9 cellular contexts compared by ENCODE assay signal in the genomic region with DNA sequence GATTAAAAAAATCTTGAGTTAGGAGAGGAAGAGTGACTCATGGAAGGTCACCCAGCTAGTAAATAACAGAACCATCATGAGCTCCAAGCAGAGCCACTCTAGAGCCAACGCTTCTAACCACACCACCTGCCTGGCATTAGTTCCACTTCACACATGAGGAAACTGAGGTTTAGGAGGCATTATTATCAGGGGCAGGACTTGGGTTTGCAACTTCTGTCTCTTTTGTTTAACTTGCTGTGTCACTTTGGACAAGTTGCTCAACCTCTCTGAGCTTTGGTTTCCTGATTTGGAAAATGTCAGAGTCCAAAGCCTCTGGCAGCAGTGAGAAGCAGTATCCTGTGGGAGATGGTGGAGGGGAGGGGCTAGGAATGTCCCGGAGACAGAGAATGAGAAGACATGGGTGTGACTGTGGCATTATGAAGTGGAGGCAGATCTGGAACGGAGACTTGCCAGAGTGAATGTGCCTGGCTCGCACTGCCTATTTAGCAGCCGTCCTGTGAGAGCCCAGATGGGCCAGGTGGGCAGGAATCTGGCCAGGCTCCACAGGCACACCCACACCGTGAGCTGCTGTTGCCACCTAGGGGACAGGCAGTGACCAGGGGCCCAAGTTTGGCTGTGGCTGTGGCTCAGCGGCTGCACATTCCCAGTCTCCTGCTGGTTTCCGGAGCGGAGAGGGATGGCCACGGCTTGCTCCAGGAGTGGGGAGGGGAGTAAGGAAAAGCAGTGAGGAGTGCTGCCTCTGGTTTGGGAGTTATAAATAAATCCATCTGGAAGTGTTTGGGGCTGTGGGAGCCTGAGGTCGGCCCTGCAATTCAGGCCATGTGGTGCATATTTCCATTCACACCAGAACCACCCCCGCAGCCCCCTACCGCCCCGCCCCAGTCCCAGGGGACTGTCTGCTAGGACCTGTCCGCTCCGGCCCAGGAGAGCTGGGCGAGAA.
DNase-seq lines count a peak whose midpoint lies in the region; ATAC-seq and TF ChIP-seq lines count a peak whose summit lies in the region.
"Had no signal": no experiment of that assay in that cellular context is flagged by ENCODE, and none has a peak within 500 bp of the region (broad histone marks: within the 10 kb centered on the region; RNA-seq: fewer than 3 reads in every experiment).

No MANE protein-coding gene starts in this region.

- H3K79me1 ChIP-seq in mesenchymal stem cell (replicated peaks; ENCODE audit: low read length, poor library complexity, severe bottlenecking): peaks cover 1% of the 10 kb centered on the region

- TF ChIP-seq CTCF in A673 (conservative IDR thresholded peaks at IDR 0.05; ENCODE audit: low read depth, low read length): no peak

- peak overlapping the region; percentile 43 to 77 for H3K18ac ChIP-seq in mesenchymal stem cell (ENCODE audit: low read depth in 1 of 2, low read length in 2 of 2)

- H2BK5ac ChIP-seq in mesenchymal stem cell (ENCODE audit: low read depth, low read length, poor library complexity, severe bottlenecking): no peak overlapping the region

- no peaks in the 10 kb centered on the region for H3K9me3 ChIP-seq in A673 (ENCODE audit: low read depth, low read length, poor library complexity, severe bottlenecking)
- no peaks in the 10 kb centered on the region; the same call in none of the 2 replicates for H3K9me3 ChIP-seq in HUES48 (ENCODE audit: control insufficient read depth, insufficient read depth, low read length)
- no peaks in the 10 kb centered on the region for H3K9me3 ChIP-seq in mesenchymal stem cell (ENCODE audit: control insufficient read depth, low read length)

- BruUV-seq in A673 (replicated peaks; lab: Mats Ljungman, UMichigan): no TSS peak

- no peak for ATAC-seq in GM19351 (IDR thresholded peaks at IDR 0.05; ENCODE audit: unreplicated experiment)

- H3K27ac ChIP-seq in A673 (ENCODE audit: low read depth, low read length, poor library complexity, severe bottlenecking) (no peak overlapping the region), HUES48 (ENCODE audit: low read depth, low read length) (peak overlapping the region; percentile 69), mesenchymal stem cell (ENCODE audit: low read length, poor library complexity, severe bottlenecking) (no peak overlapping the region)

- 4% methylated on average over 7 of the region's 17 CpGs for WGBS in mesenchymal stem cell

- POLR2A ChIA-PET in A673 (lab: Charles Lee; ENCODE audit: low non-redundant PET): no interaction called here

- H3K23ac ChIP-seq in mesenchymal stem cell (ENCODE audit: low read length in 2 of 2): no peak overlapping the region

- peak overlapping the region; percentile 75 for H4K91ac ChIP-seq in mesenchymal stem cell (ENCODE audit: low read length)

- H3K36me3 ChIP-seq in A673 (ENCODE audit: insufficient read depth, low read length, poor library complexity, severe bottlenecking) (no peaks in the 10 kb centered on the region), HUES48 (ENCODE audit: control insufficient read depth, insufficient read depth, low read length) (no peaks in the 10 kb centered on the region), mesenchymal stem cell (ENCODE audit: control insufficient read depth in 1 of 2, insufficient read depth in 2 of 2, low read depth in 1 of 2, low read length in 2 of 2) (no peaks in the 10 kb centered on the region)

- H2BK12ac ChIP-seq in mesenchymal stem cell (ENCODE audit: low read length in 2 of 2): peak overlapping the region in 1 of 2 experiments; percentile 34

- peak overlapping the region in 1 of 2 experiments; percentile 73 for H3K4ac ChIP-seq in mesenchymal stem cell (ENCODE audit: low read depth in 1 of 2, low read length in 2 of 2)

- no peak overlapping the region for H3K14ac ChIP-seq in mesenchymal stem cell (ENCODE audit: low read length in 2 of 2)

- H3K9ac ChIP-seq in HUES48 (ENCODE audit: low read depth, low read length) (no peak overlapping the region), mesenchymal stem cell (ENCODE audit: low read length) (peak overlapping the region; percentile 52)

- DNase-seq in A673 (ENCODE audit: low spot score): peak; percentile 61
- peak; percentile 20 for DNase-seq in dermis blood vessel endothelial cell
- DNase-seq in mesenchymal stem cell: peak; percentile 43
- DNase-seq in NCI-H1417 treated with DMSO at 0.1 percent for 48 hours (lab: John Stamatoyannopoulos, UW): no peak
- no peak for DNase-seq in Ammon's horn (ENCODE audit: low spot score)
- DNase-seq in NCI-H510A (lab: John Stamatoyannopoulos, UW): no peak
- DNase-seq: stimulated activated CD4-positive, alpha-beta T cell treated with anti-CD3 and anti-CD28 coated beads, Interleukin-2, amount 100 ng/mL, for 48 hours had no signal

- peak overlapping the region; percentile 66 for H3K4me2 ChIP-seq in mesenchymal stem cell (ENCODE audit: low read length, poor library complexity, severe bottlenecking)

- H3K4me3 ChIP-seq in A673 (ENCODE audit: low read depth, low read length, poor library complexity, severe bottlenecking) (no peak overlapping the region), HUES48 (ENCODE audit: low read depth, low read length) (peak overlapping the region; percentile 35; the same call in 1 of the 2 replicates), mesenchymal stem cell (ENCODE audit: insufficient read depth in 1 of 2, low read depth in 1 of 2, low read length in 2 of 2) (peak overlapping the region in 1 of 2 experiments; percentile 16)

- CTCF ChIA-PET in A673 (lab: Charles Lee): no interaction called here

- H2BK15ac ChIP-seq in mesenchymal stem cell (ENCODE audit: low read depth, poor library complexity, severe bottlenecking): no peak overlapping the region

- H3K4me1 ChIP-seq in A673 (ENCODE audit: insufficient read depth, low read length, poor library complexity, severe bottlenecking) (peaks cover 20% of the 10 kb centered on the region), HUES48 (ENCODE audit: control insufficient read depth, insufficient read depth, low read length) (peaks cover 23% of the 10 kb centered on the region), mesenchymal stem cell (ENCODE audit: control insufficient read depth, insufficient read depth, low read depth, low read length) (peaks cover 14% of the 10 kb centered on the region)

- intact Hi-C loops in A673 (cut with micrococcal nuclease; ENCODE audit: unreplicated experiment): no loop called here

- H4K8ac ChIP-seq in mesenchymal stem cell (ENCODE audit: low read length): no peak overlapping the region

- H2AK5ac ChIP-seq in mesenchymal stem cell (ENCODE audit: low read length, severe bottlenecking): peak overlapping the region; percentile 51

- H2BK120ac ChIP-seq in mesenchymal stem cell (ENCODE audit: low read depth, low read length): peak overlapping the region; percentile 19

- H3K27me3 ChIP-seq in A673 (replicated peaks; ENCODE audit: insufficient read depth, low read depth, low read length, poor library complexity) (no peaks in the 10 kb centered on the region), HUES48 (ENCODE audit: control insufficient read depth, insufficient read depth, low read length) (no peaks in the 10 kb centered on the region), mesenchymal stem cell (ENCODE audit: control insufficient read depth in 1 of 2, insufficient read depth in 1 of 2, low read length in 2 of 2) (peaks cover 0 to 57% of the 10 kb centered on the region in 2 experiments)

- no peak overlapping the region for H2AFZ ChIP-seq in mesenchymal stem cell (ENCODE audit: low read depth, low read length)

Comparison
In these comparisons a context has a peak if more than half of its experiments do, and no peak if none do; other contexts are left out.
1. DNase-seq: peak in A673 (single experiment), dermis blood vessel endothelial cell (single experiment) and mesenchymal stem cell (single experiment); none in NCI-H1417 treated with DMSO at 0.1 percent for 48 hours (single experiment), Ammon's horn (single experiment) and NCI-H510A (single experiment).